ENCODE assay signal across 2 cellular contexts in the genomic region with DNA sequence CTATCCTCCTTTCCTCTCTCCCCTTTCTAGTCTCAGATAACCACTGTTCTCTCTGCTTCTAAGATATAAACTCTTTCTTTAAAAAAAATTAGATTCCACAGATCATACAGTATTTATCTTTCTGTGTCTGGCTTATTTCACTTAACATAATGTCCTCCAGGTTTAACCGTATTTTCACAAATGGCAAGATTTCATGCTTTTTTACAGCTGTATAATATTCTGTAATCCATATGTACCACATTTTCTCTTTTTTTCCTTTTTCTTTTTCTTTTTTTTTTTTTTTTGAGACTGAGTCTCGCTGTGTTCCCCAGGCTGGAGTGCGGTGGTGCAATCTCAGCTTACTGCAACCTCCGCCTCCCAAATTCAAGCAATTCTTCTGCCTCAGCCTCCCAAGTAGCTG.
TF ChIP-seq lines count a peak whose summit lies in the region.

No MANE protein-coding gene starts in this region.

TF ChIP-seq in HEK293, 187 proteins besides CTCF, POLR2A, EP300 and RAD21 (continued from another document):
- TF ChIP-seq, protein P1, sequence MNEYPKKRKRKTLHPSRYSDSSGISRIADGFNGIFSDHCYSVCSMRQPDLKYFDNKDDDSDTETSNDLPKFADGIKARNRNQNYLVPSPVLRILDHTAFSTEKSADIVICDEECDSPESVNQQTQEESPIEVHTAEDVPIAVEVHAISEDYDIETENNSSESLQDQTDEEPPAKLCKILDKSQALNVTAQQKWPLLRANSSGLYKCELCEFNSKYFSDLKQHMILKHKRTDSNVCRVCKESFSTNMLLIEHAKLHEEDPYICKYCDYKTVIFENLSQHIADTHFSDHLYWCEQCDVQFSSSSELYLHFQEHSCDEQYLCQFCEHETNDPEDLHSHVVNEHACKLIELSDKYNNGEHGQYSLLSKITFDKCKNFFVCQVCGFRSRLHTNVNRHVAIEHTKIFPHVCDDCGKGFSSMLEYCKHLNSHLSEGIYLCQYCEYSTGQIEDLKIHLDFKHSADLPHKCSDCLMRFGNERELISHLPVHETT (tag by site-specific recombination; IDR thresholded peaks at IDR 0.05) = no peak

TF ChIP-seq in WTC11, 78 proteins besides CTCF, POLR2A, EP300 and RAD21 (continued from another document):
- TF ChIP-seq CBFB (CRISPR knock-in tag; IDR thresholded peaks at IDR 0.05; ENCODE audit: low read depth) (no peak), GTF2I (CRISPR knock-in tag; conservative IDR thresholded peaks at IDR 0.05) (no peak), TP53 (CRISPR knock-in tag; IDR thresholded peaks at IDR 0.05) (no peak), TEAD4 (CRISPR knock-in tag; IDR thresholded peaks at IDR 0.05) (no peak), ETV6 (CRISPR knock-in tag; IDR thresholded peaks at IDR 0.05) (no peak), ZNF138 (CRISPR knock-in tag; conservative IDR thresholded peaks at IDR 0.05) (no peak), RELA (CRISPR knock-in tag; IDR thresholded peaks at IDR 0.05; ENCODE audit: borderline replicate concordance) (no peak), IRF2 (CRISPR knock-in tag; IDR thresholded peaks at IDR 0.05; ENCODE audit: borderline replicate concordance, low read depth) (no peak), TEAD1 (CRISPR knock-in tag; IDR thresholded peaks at IDR 0.05) (no peak)
- TF ChIP-seq, protein P2, sequence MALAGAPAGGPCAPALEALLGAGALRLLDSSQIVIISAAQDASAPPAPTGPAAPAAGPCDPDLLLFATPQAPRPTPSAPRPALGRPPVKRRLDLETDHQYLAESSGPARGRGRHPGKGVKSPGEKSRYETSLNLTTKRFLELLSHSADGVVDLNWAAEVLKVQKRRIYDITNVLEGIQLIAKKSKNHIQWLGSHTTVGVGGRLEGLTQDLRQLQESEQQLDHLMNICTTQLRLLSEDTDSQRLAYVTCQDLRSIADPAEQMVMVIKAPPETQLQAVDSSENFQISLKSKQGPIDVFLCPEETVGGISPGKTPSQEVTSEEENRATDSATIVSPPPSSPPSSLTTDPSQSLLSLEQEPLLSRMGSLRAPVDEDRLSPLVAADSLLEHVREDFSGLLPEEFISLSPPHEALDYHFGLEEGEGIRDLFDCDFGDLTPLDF (CRISPR knock-in tag; IDR thresholded peaks at IDR 0.05) = no peak
- TF ChIP-seq, protein P3, sequence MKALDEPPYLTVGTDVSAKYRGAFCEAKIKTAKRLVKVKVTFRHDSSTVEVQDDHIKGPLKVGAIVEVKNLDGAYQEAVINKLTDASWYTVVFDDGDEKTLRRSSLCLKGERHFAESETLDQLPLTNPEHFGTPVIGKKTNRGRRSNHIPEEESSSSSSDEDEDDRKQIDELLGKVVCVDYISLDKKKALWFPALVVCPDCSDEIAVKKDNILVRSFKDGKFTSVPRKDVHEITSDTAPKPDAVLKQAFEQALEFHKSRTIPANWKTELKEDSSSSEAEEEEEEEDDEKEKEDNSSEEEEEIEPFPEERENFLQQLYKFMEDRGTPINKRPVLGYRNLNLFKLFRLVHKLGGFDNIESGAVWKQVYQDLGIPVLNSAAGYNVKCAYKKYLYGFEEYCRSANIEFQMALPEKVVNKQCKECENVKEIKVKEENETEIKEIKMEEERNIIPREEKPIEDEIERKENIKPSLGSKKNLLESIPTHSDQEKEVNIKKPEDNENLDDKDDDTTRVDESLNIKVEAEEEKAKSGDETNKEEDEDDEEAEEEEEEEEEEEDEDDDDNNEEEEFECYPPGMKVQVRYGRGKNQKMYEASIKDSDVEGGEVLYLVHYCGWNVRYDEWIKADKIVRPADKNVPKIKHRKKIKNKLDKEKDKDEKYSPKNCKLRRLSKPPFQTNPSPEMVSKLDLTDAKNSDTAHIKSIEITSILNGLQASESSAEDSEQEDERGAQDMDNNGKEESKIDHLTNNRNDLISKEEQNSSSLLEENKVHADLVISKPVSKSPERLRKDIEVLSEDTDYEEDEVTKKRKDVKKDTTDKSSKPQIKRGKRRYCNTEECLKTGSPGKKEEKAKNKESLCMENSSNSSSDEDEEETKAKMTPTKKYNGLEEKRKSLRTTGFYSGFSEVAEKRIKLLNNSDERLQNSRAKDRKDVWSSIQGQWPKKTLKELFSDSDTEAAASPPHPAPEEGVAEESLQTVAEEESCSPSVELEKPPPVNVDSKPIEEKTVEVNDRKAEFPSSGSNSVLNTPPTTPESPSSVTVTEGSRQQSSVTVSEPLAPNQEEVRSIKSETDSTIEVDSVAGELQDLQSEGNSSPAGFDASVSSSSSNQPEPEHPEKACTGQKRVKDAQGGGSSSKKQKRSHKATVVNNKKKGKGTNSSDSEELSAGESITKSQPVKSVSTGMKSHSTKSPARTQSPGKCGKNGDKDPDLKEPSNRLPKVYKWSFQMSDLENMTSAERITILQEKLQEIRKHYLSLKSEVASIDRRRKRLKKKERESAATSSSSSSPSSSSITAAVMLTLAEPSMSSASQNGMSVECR (CRISPR knock-in tag; IDR thresholded peaks at IDR 0.05; ENCODE audit: borderline replicate concordance) = no peak
- TF ChIP-seq, protein P4, sequence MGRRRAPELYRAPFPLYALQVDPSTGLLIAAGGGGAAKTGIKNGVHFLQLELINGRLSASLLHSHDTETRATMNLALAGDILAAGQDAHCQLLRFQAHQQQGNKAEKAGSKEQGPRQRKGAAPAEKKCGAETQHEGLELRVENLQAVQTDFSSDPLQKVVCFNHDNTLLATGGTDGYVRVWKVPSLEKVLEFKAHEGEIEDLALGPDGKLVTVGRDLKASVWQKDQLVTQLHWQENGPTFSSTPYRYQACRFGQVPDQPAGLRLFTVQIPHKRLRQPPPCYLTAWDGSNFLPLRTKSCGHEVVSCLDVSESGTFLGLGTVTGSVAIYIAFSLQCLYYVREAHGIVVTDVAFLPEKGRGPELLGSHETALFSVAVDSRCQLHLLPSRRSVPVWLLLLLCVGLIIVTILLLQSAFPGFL (CRISPR knock-in tag; IDR thresholded peaks at IDR 0.05; ENCODE audit: borderline replicate concordance) = no peak
- TF ChIP-seq, protein P5, sequence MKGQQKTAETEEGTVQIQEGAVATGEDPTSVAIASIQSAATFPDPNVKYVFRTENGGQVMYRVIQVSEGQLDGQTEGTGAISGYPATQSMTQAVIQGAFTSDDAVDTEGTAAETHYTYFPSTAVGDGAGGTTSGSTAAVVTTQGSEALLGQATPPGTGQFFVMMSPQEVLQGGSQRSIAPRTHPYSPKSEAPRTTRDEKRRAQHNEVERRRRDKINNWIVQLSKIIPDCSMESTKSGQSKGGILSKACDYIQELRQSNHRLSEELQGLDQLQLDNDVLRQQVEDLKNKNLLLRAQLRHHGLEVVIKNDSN (CRISPR knock-in tag; IDR thresholded peaks at IDR 0.05) = no peak
